11 cellular contexts compared by ENCODE assay signal in the genomic region with DNA sequence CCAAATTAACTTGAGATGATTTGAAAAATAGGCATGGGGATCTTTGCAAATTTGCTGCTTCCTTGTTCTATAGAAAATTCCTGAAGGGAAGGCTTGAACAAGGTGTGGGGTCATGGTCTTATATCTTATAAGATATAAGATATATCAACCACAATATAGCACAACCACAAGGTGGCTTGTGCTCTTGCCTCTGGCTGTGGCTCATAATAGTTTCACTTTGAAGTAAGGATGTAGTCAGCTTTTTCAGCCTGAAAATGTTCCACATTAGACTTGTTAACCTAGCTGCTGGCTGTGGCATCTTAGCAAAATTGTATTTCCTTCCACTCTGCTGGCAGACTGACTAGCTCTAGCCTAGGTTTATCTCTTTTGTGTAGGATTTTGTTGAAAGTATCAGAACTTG.
DNase-seq lines count a peak whose midpoint lies in the region; ATAC-seq, FAIRE-seq and TF ChIP-seq lines count a peak whose summit lies in the region.
"Had no signal": no experiment of that assay in that cellular context is flagged by ENCODE, and none has a peak within 500 bp of the region (broad histone marks: within the 10 kb centered on the region; RNA-seq: fewer than 3 reads in every experiment).

No MANE protein-coding gene starts in this region.

- TF ChIP-seq POLR2A in HepG2 (IDR thresholded peaks at IDR 0.05; ENCODE audit: insufficient read depth in 1 of 2, low read depth in 2 of 2, low read length in 2 of 2) = no peak

- CTCF ChIA-PET in HepG2 (lab: Yijun Ruan, JAX; ENCODE audit: low intra/inter-chr PET ratio, low total read pairs) = no interaction called here

- H3K9ac ChIP-seq in liver (ENCODE audit: low read depth in 1 of 2, low read length in 2 of 2) = no peak overlapping the region
- H3K9ac ChIP-seq in HepG2 (ENCODE audit: insufficient read depth, low read depth, low read length) = no peak overlapping the region

- H3K36me3 Mint-ChIP-seq in type B pancreatic cell = no peaks in the 10 kb centered on the region

- H3K4me3 ChIP-seq in liver (ENCODE audit: low read depth in 1 of 3, low read length in 3 of 3) = no peak overlapping the region
- H3K4me3 ChIP-seq in HepG2 (replicated peaks in 1 of 3; ENCODE audit: insufficient read depth in 1 of 3, low read depth in 2 of 3, low read length in 3 of 3) = no peak overlapping the region
- H3K4me3 ChIP-seq in esophagus (ENCODE audit: low read depth in 1 of 2, low read length in 2 of 2) = no peak overlapping the region

- H3K4me2 ChIP-seq in HepG2 (ENCODE audit: low read depth, low read length) = no peak overlapping the region

- no peak for ATAC-seq in HepG2
- peak; percentile 67 for ATAC-seq in SK-N-SH treated with all-trans-retinoic acid at 6 μM for 48 hours
- no peak for ATAC-seq in HG02759 (IDR thresholded peaks at IDR 0.05; ENCODE audit: unreplicated experiment)

- no peaks in the 10 kb centered on the region for H3K27me3 Mint-ChIP-seq in type B pancreatic cell

- in situ Hi-C loops in HepG2 (cut with HindIII; ENCODE audit: extremely low pct_ligation_motif_present, low pct_unique_long_range_greater_than_20kb) = no loop called here

- no peaks in the 10 kb centered on the region for H3K9me3 Mint-ChIP-seq in type B pancreatic cell
- H3K9me3 Mint-ChIP-seq: H9 had no signal

- no TSS peak for BruUV-seq in HepG2 (replicated peaks; lab: Mats Ljungman, UMichigan)

- TF ChIP-seq EP300 in HepG2 (IDR thresholded peaks at IDR 0.05; ENCODE audit: low read depth in 2 of 2, low read length in 2 of 2) (no peak), HepG2 (CRISPR knock-in tag; IDR thresholded peaks at IDR 0.05; ENCODE audit: borderline replicate concordance) (no peak)

- no peak overlapping the region for H3K4me3 Mint-ChIP-seq in type B pancreatic cell
- H3K4me3 Mint-ChIP-seq: H9 had no signal

- no peaks in the 10 kb centered on the region for H3K36me3 ChIP-seq in liver (ENCODE audit: control insufficient read depth in 4 of 4, insufficient read depth in 3 of 4, low read depth in 1 of 4, low read length in 3 of 4)
- H3K36me3 ChIP-seq in HepG2 (replicated peaks in 1 of 2; ENCODE audit: control insufficient read depth in 1 of 2, insufficient read depth in 2 of 2, low read length in 2 of 2) = no peaks in the 10 kb centered on the region
- H3K36me3 ChIP-seq in esophagus (ENCODE audit: control insufficient read depth in 2 of 2, insufficient read depth in 2 of 2, low read length in 1 of 2) = no peaks in the 10 kb centered on the region

- POLR2A ChIA-PET in HepG2 (lab: Yijun Ruan, JAX) = no interaction called here

- no peak overlapping the region for H3K27ac ChIP-seq in liver (ENCODE audit: low read depth in 1 of 2, low read length in 2 of 2)
- no peak overlapping the region for H3K27ac ChIP-seq in HepG2 (ENCODE audit: extremely low read length, insufficient read depth, low read length)
- peak overlapping the region; percentile 29 to 42 for H3K27ac ChIP-seq in esophagus (ENCODE audit: low read depth in 2 of 2, low read length in 1 of 2)
- H3K27ac ChIP-seq: HL-60 had no signal

- H3K4me1 Mint-ChIP-seq in type B pancreatic cell (ENCODE audit: unreplicated experiment) = no peaks in the 10 kb centered on the region
- H3K4me1 Mint-ChIP-seq: H9 had no signal

- intact Hi-C loops in HepG2 (cut with micrococcal nuclease; ENCODE audit: unreplicated experiment) = no loop called here

- no peak overlapping the region for H2AFZ ChIP-seq in HepG2 (ENCODE audit: low read length)

- H3K27me3 ChIP-seq in liver (ENCODE audit: control insufficient read depth in 4 of 4, insufficient read depth in 4 of 4, low read length in 3 of 4) = no peaks in the 10 kb centered on the region
- H3K27me3 ChIP-seq in HepG2 (ENCODE audit: control insufficient read depth in 1 of 2, insufficient read depth in 2 of 2, low read length in 2 of 2) = no peaks in the 10 kb centered on the region
- H3K27me3 ChIP-seq in esophagus (ENCODE audit: control insufficient read depth in 1 of 2, insufficient read depth in 2 of 2, low read length in 2 of 2) = no peaks in the 10 kb centered on the region

- H3K9me3 ChIP-seq in liver (ENCODE audit: control insufficient read depth in 4 of 4, low read length in 3 of 4) = no peaks in the 10 kb centered on the region
- H3K9me3 ChIP-seq in HepG2 (ENCODE audit: low read length) = no peaks in the 10 kb centered on the region
- no peaks in the 10 kb centered on the region for H3K9me3 ChIP-seq in esophagus (ENCODE audit: control insufficient read depth in 2 of 2, insufficient read depth in 1 of 2, low read depth in 1 of 2, low read length in 1 of 2)

- no peak for FAIRE-seq in HepG2 (lab: Jason Lieb, UNC)

- DNase-seq in HepG2 (ENCODE audit: low spot score) (no peak), type B pancreatic cell (ENCODE audit: extremely low spot score, unreplicated experiment) (no peak), OCI-M2 (lab: John Stamatoyannopoulos, UW; ENCODE audit: unreplicated experiment) (no peak), HuH-7.5 (ENCODE audit: low spot score) (no peak)
- DNase-seq: Calu3, H9 had no signal

- peak overlapping the region; percentile 30 for H3K27ac Mint-ChIP-seq in type B pancreatic cell
- H3K27ac Mint-ChIP-seq: H9 had no signal

- H3K79me2 ChIP-seq in HepG2 (ENCODE audit: insufficient read depth, low read length) = no peaks in the 10 kb centered on the region

- H3K4me1 ChIP-seq in liver (ENCODE audit: control insufficient read depth in 4 of 4, insufficient read depth in 4 of 4, low read length in 3 of 4) (no peaks in the 10 kb centered on the region), HepG2 (ENCODE audit: insufficient read depth, low read length) (peaks cover 10% of the 10 kb centered on the region), esophagus (ENCODE audit: control insufficient read depth in 2 of 2, insufficient read depth in 2 of 2, low read length in 1 of 2) (no peaks in the 10 kb centered on the region)

- TF ChIP-seq RAD21 in liver (IDR thresholded peaks at IDR 0.05) = peak; percentile 58 to 60
- no peak for TF ChIP-seq RAD21 in HepG2 (CRISPR knock-in tag; IDR thresholded peaks at IDR 0.05)

- TF ChIP-seq CTCF in liver (IDR thresholded peaks at IDR 0.05; ENCODE audit: low read depth, low read length, missing input control) (no peak), HepG2 (CRISPR knock-in tag; IDR thresholded peaks at IDR 0.05) (no peak), type B pancreatic cell (conservative IDR thresholded peaks at IDR 0.05) (peak; percentile 31)

- H4K20me1 ChIP-seq in HepG2 (ENCODE audit: insufficient read depth, low read length) = no peaks in the 10 kb centered on the region

TF ChIP-seq in HepG2, 621 proteins besides CTCF, POLR2A, EP300 and RAD21 (continues in another document):
- TF ChIP-seq RFX5 (IDR thresholded peaks at IDR 0.05; ENCODE audit: low read depth, low read length) (no peak), ZMAT3 (CRISPR knock-in tag; conservative IDR thresholded peaks at IDR 0.05) (no peak), GTF3A (CRISPR knock-in tag; conservative IDR thresholded peaks at IDR 0.05) (no peak), SP1 (IDR thresholded peaks at IDR 0.05) (no peak), SP1 (CRISPR knock-in tag; IDR thresholded peaks at IDR 0.05) (no peak), ELF3 (CRISPR knock-in tag; IDR thresholded peaks at IDR 0.05) (no peak), MAZ (IDR thresholded peaks at IDR 0.05; ENCODE audit: borderline replicate concordance, low read depth, low read length) (no peak), MAZ (CRISPR knock-in tag; IDR thresholded peaks at IDR 0.05; ENCODE audit: low read depth) (no peak), MLLT10 (CRISPR knock-in tag; IDR thresholded peaks at IDR 0.05) (no peak), ZNF792 (CRISPR knock-in tag; IDR thresholded peaks at IDR 0.05) (no peak)

TF ChIP-seq in SK-N-SH treated with all-trans-retinoic acid at 6 μM for 48 hours, 23 proteins besides CTCF, POLR2A, EP300 and RAD21 (continues in another document):
- TF ChIP-seq ZNF70 (CRISPR knock-in tag; IDR thresholded peaks at IDR 0.05) = no peak
- TF ChIP-seq PATZ1 (CRISPR knock-in tag; IDR thresholded peaks at IDR 0.05; ENCODE audit: borderline replicate concordance) = no peak
- TF ChIP-seq ESRRG (CRISPR knock-in tag; IDR thresholded peaks at IDR 0.05) = no peak
- TF ChIP-seq TCF4 (CRISPR knock-in tag; IDR thresholded peaks at IDR 0.05; ENCODE audit: borderline replicate concordance) = no peak
- no peak for TF ChIP-seq RARB (CRISPR knock-in tag; IDR thresholded peaks at IDR 0.05)
- TF ChIP-seq ZNF8 (CRISPR knock-in tag; IDR thresholded peaks at IDR 0.05) = no peak
- TF ChIP-seq ZC3H10 (CRISPR knock-in tag; IDR thresholded peaks at IDR 0.05) = no peak
- TF ChIP-seq ZFP3 (CRISPR knock-in tag; IDR thresholded peaks at IDR 0.05) = no peak
- TF ChIP-seq TOX (CRISPR knock-in tag; IDR thresholded peaks at IDR 0.05; ENCODE audit: borderline replicate concordance) = no peak
- no peak for TF ChIP-seq ARNTL (CRISPR knock-in tag; IDR thresholded peaks at IDR 0.05; ENCODE audit: borderline replicate concordance, low read depth)
- TF ChIP-seq CSDC2 (CRISPR knock-in tag; IDR thresholded peaks at IDR 0.05) = no peak
- no peak for TF ChIP-seq ZFP30 (CRISPR knock-in tag; IDR thresholded peaks at IDR 0.05)

Comparison
In these comparisons a context has a peak if more than half of its experiments do, and no peak if none do; other contexts are left out.
1. H3K27ac ChIP-seq: peak in esophagus (2 of 2); none in liver (0 of 2) and HepG2 (single experiment).